Comparison of ENCODE assay signal across 20 cellular contexts in the genomic region with DNA sequence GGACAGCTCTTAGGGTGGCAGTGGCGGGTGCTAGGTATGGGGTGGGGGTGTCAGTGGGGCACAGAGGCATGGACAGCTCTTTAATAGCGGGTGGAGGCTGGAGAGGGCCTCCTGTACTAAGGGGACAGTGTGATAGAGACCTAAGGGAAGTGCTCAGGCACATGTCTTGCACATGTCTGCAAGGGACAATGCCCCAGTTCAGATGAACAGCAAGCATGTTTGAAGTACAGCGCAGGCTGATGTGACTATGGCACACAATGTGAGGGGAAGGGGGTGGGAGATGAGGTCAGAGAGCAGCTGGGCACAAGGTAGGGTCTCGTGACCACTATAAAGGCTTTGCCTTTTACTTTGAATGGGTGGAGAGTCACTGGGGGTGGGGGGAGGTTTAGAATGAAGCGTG. TPM values are rescaled to one million over a fixed set of nuclear protein-coding genes. Genes with fewer than 3 reads are reported as not detected.
DNase-seq lines count a peak whose midpoint lies in the region; ATAC-seq and TF ChIP-seq lines count a peak whose summit lies in the region.
"Had no signal": no experiment of that assay in that cellular context is flagged by ENCODE, and none has a peak within 500 bp of the region (broad histone marks: within the 10 kb centered on the region; RNA-seq: fewer than 3 reads in every experiment).

No MANE protein-coding gene starts in this region.

- 89% methylated on average over 5 of the region's 5 CpGs for WGBS in right cardiac atrium
- WGBS in heart left ventricle, 4 donors, result 87 to 96% (median 95%) methylated on average over 5 of the region's 5 CpGs
- 91% methylated on average over 5 of the region's 5 CpGs for WGBS in esophagus muscularis mucosa
- 71 to 75% methylated on average over 5 of the region's 5 CpGs for WGBS in upper lobe of left lung, 2 donors
- 84 to 85% methylated on average over 5 of the region's 5 CpGs for WGBS in body of pancreas, 2 donors

- no peak for TF ChIP-seq EP300 in esophagus muscularis mucosa (IDR thresholded peaks at IDR 0.05)
- TF ChIP-seq EP300 in upper lobe of left lung (IDR thresholded peaks at IDR 0.05), result no peak

- TF ChIP-seq POLR2A in heart left ventricle (IDR thresholded peaks at IDR 0.05), result no peak
- TF ChIP-seq POLR2A in esophagus muscularis mucosa (IDR thresholded peaks at IDR 0.05; ENCODE audit: low read depth), result no peak
- TF ChIP-seq POLR2A in upper lobe of left lung (IDR thresholded peaks at IDR 0.05), result no peak
- no peak for TF ChIP-seq POLR2A in body of pancreas (IDR thresholded peaks at IDR 0.05)

- H3K9me3 Mint-ChIP-seq in activated T-helper 1 cell treated with anti-CD3 and anti-CD28 coated beads, Interleukin-12 subunit alpha, Interleukin-12 subunit beta, Interleukin-2, Interleukin-4 antibody, amounts not matched to agents 30 ng/mL and 10 ng/mL and 1 ng/mL, durations not matched to agents 14 hours and 24 hours and 36 hours, result peaks cover 31% of the 10 kb centered on the region

- H3K9me3 ChIP-seq in right cardiac atrium (ENCODE audit: control insufficient read depth, low read length) (no peaks in the 10 kb centered on the region), heart left ventricle (peaks cover 0 to 14% (median 0%) of the 10 kb centered on the region in 12 donors), esophagus muscularis mucosa (peaks cover 0 to 7% (median 2%) of the 10 kb centered on the region in 4 donors), upper lobe of left lung (no peaks in the 10 kb centered on the region), body of pancreas (no peaks in the 10 kb centered on the region)
- H3K9me3 ChIP-seq: colonic mucosa, gastrocnemius medialis, sigmoid colon had no signal

- no peak for DNase-seq in right cardiac atrium
- DNase-seq in heart left ventricle, result no peak
- no peak for DNase-seq in activated T-helper 1 cell treated with anti-CD3 and anti-CD28 coated beads, Interleukin-12 subunit alpha, Interleukin-12 subunit beta, Interleukin-2, Interleukin-4 antibody, amounts not matched to agents 30 ng/mL and 10 ng/mL and 1 ng/mL, durations not matched to agents 14 hours and 24 hours and 36 hours (ENCODE audit: low spot score)
- DNase-seq in esophagus muscularis mucosa (ENCODE audit: extremely low spot score), result no peak
- no peak for DNase-seq in upper lobe of left lung
- DNase-seq in stimulated activated CD8-positive, alpha-beta memory T cell treated with anti-CD3 and anti-CD28 coated beads, Interleukin-4, amount 100 ng/mL, for 48 hours, result no peak
- no peak for DNase-seq in retina
- no peak for DNase-seq in body of pancreas
- DNase-seq: activated gamma-delta T cell, colonic mucosa, EL, erythroblast, gastrocnemius medialis, NCI-H187 treated with DMSO at 0.1 percent for 48 hours, NCI-H446 treated with DMSO at 0.1 percent for 48 hours, sigmoid colon had no signal

- TF ChIP-seq CTCF in heart left ventricle (IDR thresholded peaks at IDR 0.05) (no peak), esophagus muscularis mucosa (IDR thresholded peaks at IDR 0.05) (no peak), upper lobe of left lung (IDR thresholded peaks at IDR 0.05) (no peak), body of pancreas (IDR thresholded peaks at IDR 0.05) (no peak)

- ATAC-seq in right cardiac atrium (no peak), heart left ventricle (no peak), upper lobe of left lung (ENCODE audit: low FRiP score in 2 of 2) (no peak), body of pancreas (no peak)
- ATAC-seq: gastrocnemius medialis, GM23338, SK-N-SH treated with all-trans-retinoic acid at 6 μM for 48 hours had no signal

- intact Hi-C loops in right cardiac atrium (cut with DNase I), result loop anchor here in 1 of 4 donors (10.0 kb wide), 1 partner anchor 111 kb away; a partner anchor contains a TSS
- intact Hi-C loops in heart left ventricle (cut with DNase I), result loop anchor here in 9 of 10 donors (2.0 to 10.0 kb wide), 11 partner anchors 58 to 288 kb away; a partner anchor contains a TSS
- intact Hi-C loops in activated T-helper 1 cell treated with anti-CD3 and anti-CD28 coated beads, Interleukin-12 subunit alpha, Interleukin-12 subunit beta, Interleukin-2, Interleukin-4 antibody, amounts not matched to agents 30 ng/mL and 10 ng/mL and 1 ng/mL, durations not matched to agents 14 hours and 24 hours and 36 hours (cut with micrococcal nuclease), result no loop called here
- intact Hi-C loops in esophagus muscularis mucosa (cut with DNase I), result no loop called here
- intact Hi-C loops in body of pancreas (cut with DNase I), result no loop called here

- H3K27ac Mint-ChIP-seq in activated T-helper 1 cell treated with anti-CD3 and anti-CD28 coated beads, Interleukin-12 subunit alpha, Interleukin-12 subunit beta, Interleukin-2, Interleukin-4 antibody, amounts not matched to agents 30 ng/mL and 10 ng/mL and 1 ng/mL, durations not matched to agents 14 hours and 24 hours and 36 hours, result peak overlapping the region; percentile 90
- H3K27ac Mint-ChIP-seq: brain, GM23338 had no signal

- H3K36me3 ChIP-seq in heart left ventricle (peaks cover 0 to 19% (median 0%) of the 10 kb centered on the region in 9 donors), esophagus muscularis mucosa (peaks cover 0 to 6% (median 0%) of the 10 kb centered on the region in 4 donors), upper lobe of left lung (peaks cover 0 to 7% (median 0%) of the 10 kb centered on the region in 4 donors), body of pancreas (replicated peaks in 1 of 2; ENCODE audit: insufficient read depth in 1 of 2, low read depth in 2 of 2) (no peaks in the 10 kb centered on the region)
- H3K36me3 ChIP-seq: colonic mucosa, gastrocnemius medialis, sigmoid colon had no signal

- H3K4me3 ChIP-seq in right cardiac atrium (ENCODE audit: low read length), result peak overlapping the region; percentile 57
- peak overlapping the region in 6 of 12 donors; percentile 4 to 74 (median 64) for H3K4me3 ChIP-seq in heart left ventricle
- peak overlapping the region in 3 of 4 donors; percentile 33 to 50 (median 48) for H3K4me3 ChIP-seq in esophagus muscularis mucosa
- H3K4me3 ChIP-seq in upper lobe of left lung, result peak overlapping the region in 3 of 4 donors; percentile 54 to 65 (median 60)
- no peak overlapping the region for H3K4me3 ChIP-seq in body of pancreas
- H3K4me3 ChIP-seq: GM23338 had no signal

- peak overlapping the region; percentile 87 for H3K4me3 Mint-ChIP-seq in activated T-helper 1 cell treated with anti-CD3 and anti-CD28 coated beads, Interleukin-12 subunit alpha, Interleukin-12 subunit beta, Interleukin-2, Interleukin-4 antibody, amounts not matched to agents 30 ng/mL and 10 ng/mL and 1 ng/mL, durations not matched to agents 14 hours and 24 hours and 36 hours
- H3K4me3 Mint-ChIP-seq: brain, GM23338 had no signal

- H3K27me3 Mint-ChIP-seq in activated T-helper 1 cell treated with anti-CD3 and anti-CD28 coated beads, Interleukin-12 subunit alpha, Interleukin-12 subunit beta, Interleukin-2, Interleukin-4 antibody, amounts not matched to agents 30 ng/mL and 10 ng/mL and 1 ng/mL, durations not matched to agents 14 hours and 24 hours and 36 hours (ENCODE audit: insufficient read depth), result no peaks in the 10 kb centered on the region

- peaks cover 43% of the 10 kb centered on the region for H3K36me3 Mint-ChIP-seq in activated T-helper 1 cell treated with anti-CD3 and anti-CD28 coated beads, Interleukin-12 subunit alpha, Interleukin-12 subunit beta, Interleukin-2, Interleukin-4 antibody, amounts not matched to agents 30 ng/mL and 10 ng/mL and 1 ng/mL, durations not matched to agents 14 hours and 24 hours and 36 hours (ENCODE audit: low read depth)
- H3K36me3 Mint-ChIP-seq: brain had no signal

- H3K4me1 ChIP-seq in right cardiac atrium (ENCODE audit: control insufficient read depth, insufficient read depth, low read length) (peaks cover 5% of the 10 kb centered on the region), heart left ventricle (peaks cover 0 to 40% (median 13%) of the 10 kb centered on the region in 12 donors), esophagus muscularis mucosa (peaks cover 8 to 12% (median 11%) of the 10 kb centered on the region in 4 donors), upper lobe of left lung (peaks cover 12 to 23% (median 18%) of the 10 kb centered on the region in 4 donors), body of pancreas (peaks cover 4% of the 10 kb centered on the region)
- H3K4me1 ChIP-seq: colonic mucosa, gastrocnemius medialis had no signal

- H3K4me1 Mint-ChIP-seq in activated T-helper 1 cell treated with anti-CD3 and anti-CD28 coated beads, Interleukin-12 subunit alpha, Interleukin-12 subunit beta, Interleukin-2, Interleukin-4 antibody, amounts not matched to agents 30 ng/mL and 10 ng/mL and 1 ng/mL, durations not matched to agents 14 hours and 24 hours and 36 hours (ENCODE audit: low read depth), result peaks cover 70% of the 10 kb centered on the region

- H3K27ac ChIP-seq in right cardiac atrium (ENCODE audit: low read length) (no peak overlapping the region), heart left ventricle (peak overlapping the region in 1 of 12 donors; percentile 94), esophagus muscularis mucosa (replicated peaks in 1 of 4) (peak overlapping the region in 2 of 4 donors; percentile 20 to 30), upper lobe of left lung (peak overlapping the region; percentile 41 to 90 (median 88)), body of pancreas (no peak overlapping the region)

- H3K27me3 ChIP-seq in right cardiac atrium (ENCODE audit: control insufficient read depth, insufficient read depth) (no peaks in the 10 kb centered on the region), heart left ventricle (no peaks in the 10 kb centered on the region), esophagus muscularis mucosa (peaks cover 0 to 22% (median 0%) of the 10 kb centered on the region in 4 donors), upper lobe of left lung (no peaks in the 10 kb centered on the region), body of pancreas (peaks cover 0 to 3% of the 10 kb centered on the region in 2 donors)
- H3K27me3 ChIP-seq: colonic mucosa had no signal

RNA-seq across cellular contexts. Expression of a gene that starts 3.5 kb away (rescaled TPM):
- total RNA-seq in right cardiac atrium, result 10 to 100 TPM; 11.4 to 21.0 (median 12.4) TPM
- 12.2 TPM for polyA plus RNA-seq in right cardiac atrium
- 10 to 100 TPM; 11.3 to 36.0 (median 14.9) TPM for total RNA-seq in heart left ventricle
- 10 to 100 TPM; 11.7 to 20.3 TPM for polyA plus RNA-seq in heart left ventricle
- 9.2 and 9.4 TPM in 2 replicates for total RNA-seq in activated T-helper 1 cell treated with anti-CD3 and anti-CD28 coated beads, Interleukin-12 subunit alpha, Interleukin-12 subunit beta, Interleukin-2, Interleukin-4 antibody, amounts not matched to agents 30 ng/mL and 10 ng/mL and 1 ng/mL, durations not matched to agents 14 hours and 24 hours and 36 hours
- total RNA-seq in esophagus muscularis mucosa, result 10 to 100 TPM in 3 of 4 donors, 1 to 10 TPM in 1; 7.1 to 18.5 (median 15.4) TPM
- 10 to 100 TPM; 15.6 to 39.6 (median 31.7) TPM for total RNA-seq in upper lobe of left lung
- total RNA-seq in body of pancreas, result 1 to 10 TPM in 1 of 2 donors, under 1 TPM in 1; 0.99 to 5.4 TPM
- total RNA-seq: GM23338, osteocyte had no signal

Comparison
In these comparisons a context has a peak if more than half of its experiments do, and no peak if none do; other contexts are left out.
1. H3K27ac ChIP-seq: peak in upper lobe of left lung (4 of 4); none in right cardiac atrium (single experiment) and body of pancreas (0 of 4).
2. H3K4me3 ChIP-seq: peak in right cardiac atrium (single experiment), esophagus muscularis mucosa (3 of 4) and upper lobe of left lung (3 of 4); none in body of pancreas (0 of 2).
3. intact Hi-C loops: an anchor here in heart left ventricle (2.0 to 10.0 kb wide); none called in activated T-helper 1 cell treated with anti-CD3 and anti-CD28 coated beads, Interleukin-12 subunit alpha, Interleukin-12 subunit beta, Interleukin-2, Interleukin-4 antibody, amounts not matched to agents 30 ng/mL and 10 ng/mL and 1 ng/mL, durations not matched to agents 14 hours and 24 hours and 36 hours, esophagus muscularis mucosa and body of pancreas.